In the genomic region with DNA sequence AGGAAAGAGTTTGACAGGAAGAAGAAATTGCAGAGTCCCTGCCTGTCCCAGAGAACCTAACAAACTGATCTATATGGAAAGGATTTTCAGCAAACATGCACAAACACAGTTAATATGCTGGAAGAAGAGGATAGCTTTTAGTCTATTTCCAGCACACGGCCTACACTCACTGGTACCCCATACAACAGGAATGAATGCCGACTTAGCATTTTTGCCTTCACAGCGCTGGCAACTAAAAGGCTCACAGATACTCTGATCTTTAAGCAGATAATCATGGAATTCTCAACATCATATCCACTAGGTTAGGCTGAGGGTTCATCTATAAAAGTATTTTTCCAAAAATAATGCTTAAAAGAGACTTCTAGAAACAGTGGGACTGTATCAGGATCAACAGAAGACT, we compare ENCODE assay signal across 7 cellular contexts.
"Had no signal": no experiment of that assay in that cellular context is flagged by ENCODE, and none has a peak within 500 bp of the region (broad histone marks: within the 10 kb centered on the region; RNA-seq: fewer than 3 reads in every experiment).

No MANE protein-coding gene starts in this region.

- H3K4me3 ChIP-seq: GM23338, HAP-1 had no signal

- H3K4me1 ChIP-seq: HAP-1 had no signal

- H2AFZ ChIP-seq: GM23338 had no signal

- H3K4me2 ChIP-seq: GM23338 had no signal

- ATAC-seq: GM23338, HCT116 had no signal

- H3K27ac ChIP-seq: HL-60 had no signal

- H3K36me3 ChIP-seq: HAP-1 had no signal

- H3K9me3 ChIP-seq: HAP-1 had no signal

- DNase-seq: H7, HFFc6, KG1 had no signal
